Comparison of ENCODE assay signal across 7 cellular contexts in genomic region chr4:76926841-76927240, GRCh38. TPM values are rescaled to one million over a fixed set of nuclear protein-coding genes. Genes with fewer than 3 reads are reported as not detected.
"Had no signal": no experiment of that assay in that cellular context is flagged by ENCODE, and none has a peak within 500 bp of the region (broad histone marks: within the 10 kb centered on the region; RNA-seq: fewer than 3 reads in every experiment).

No MANE protein-coding gene starts in this region.

- H3K9me3 Mint-ChIP-seq: HFFc6 had no signal

- H3K4me3 Mint-ChIP-seq: HFFc6 had no signal

- H3K4me3 ChIP-seq: HAP-1 had no signal

- H3K9me3 ChIP-seq: HAP-1 had no signal

- H3K36me3 ChIP-seq: HAP-1 had no signal

- H3K27ac Mint-ChIP-seq: HFFc6 had no signal

- DNase-seq: GOT3, H7, HFFc6, IMR-90, KBM-7 had no signal

- ATAC-seq: HCT116 had no signal

- H3K4me1 ChIP-seq: HAP-1 had no signal

RNA-seq across cellular contexts. Expression of gene SOWAHB, which starts 28.9 kb away (rescaled TPM):
- total RNA-seq: IMR-90 had no signal
- polyA plus RNA-seq: IMR-90 had no signal
